In the genomic region with DNA sequence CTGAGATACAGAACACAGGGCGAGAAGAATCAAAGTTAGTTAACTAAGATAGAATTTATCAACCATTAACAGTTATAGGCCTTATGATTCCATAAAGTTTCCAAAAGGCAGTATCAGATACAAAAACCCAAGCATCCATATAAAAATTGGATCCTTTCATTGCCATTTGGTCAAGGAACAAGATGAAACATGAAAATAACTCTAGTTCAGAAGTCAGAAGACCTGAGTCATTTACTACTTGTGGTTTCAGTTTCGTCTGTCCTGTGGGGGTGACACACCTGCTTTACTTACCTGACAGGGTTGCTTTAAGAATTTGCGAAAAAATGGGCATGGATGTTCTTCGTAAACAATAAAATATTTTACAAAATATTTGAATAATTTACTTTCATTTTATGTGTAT, we compare ENCODE assay signal across 13 cellular contexts.
DNase-seq lines count a peak whose midpoint lies in the region; ATAC-seq and TF ChIP-seq lines count a peak whose summit lies in the region.
"Had no signal": no experiment of that assay in that cellular context is flagged by ENCODE, and none has a peak within 500 bp of the region (broad histone marks: within the 10 kb centered on the region; RNA-seq: fewer than 3 reads in every experiment).

No MANE protein-coding gene starts in this region.

- intact Hi-C loops in mammary epithelial cell (cut with micrococcal nuclease) = no loop called here

- H3K4me3 ChIP-seq in mammary epithelial cell (replicated peaks in 1 of 3; ENCODE audit: insufficient read depth in 1 of 3, low read depth in 2 of 3, low read length in 3 of 3) (no peak overlapping the region), osteoblast (ENCODE audit: insufficient read depth, low read length) (no peak overlapping the region), GM23248 (no peak overlapping the region)
- H3K4me3 ChIP-seq: suprapubic skin had no signal

- 51% methylated on average over 4 of the region's 4 CpGs for WGBS in mammary epithelial cell (ENCODE audit: low coverage, missing lambda C conversion rate)
- WGBS in GM23248 (ENCODE audit: low coverage in 1 of 2, low lambda C conversion rate in 2 of 2, missing lambda C conversion rate in 2 of 2), 2 experiments = 71 to 76% methylated on average over 4 of the region's 4 CpGs

- no peak for TF ChIP-seq CTCF in mammary epithelial cell (conservative IDR thresholded peaks at IDR 0.05 in 1 of 2, IDR thresholded peaks at IDR 0.05 in 1 of 2; ENCODE audit: extremely low read depth in 1 of 2, insufficient read depth in 1 of 2, low read depth in 1 of 2, low read length in 2 of 2)
- TF ChIP-seq CTCF in osteoblast (IDR thresholded peaks at IDR 0.05; ENCODE audit: extremely low read depth, low read depth, low read length) = no peak

- H3K4me1 ChIP-seq in mammary epithelial cell (ENCODE audit: insufficient read depth, low read length) (peaks cover 20% of the 10 kb centered on the region), osteoblast (ENCODE audit: insufficient read depth, low read length) (no peaks in the 10 kb centered on the region), GM23248 (ENCODE audit: insufficient read depth) (no peaks in the 10 kb centered on the region)
- H3K4me1 ChIP-seq: suprapubic skin had no signal

- H3K79me2 ChIP-seq in mammary epithelial cell (ENCODE audit: insufficient read depth, low read length) (no peaks in the 10 kb centered on the region), osteoblast (ENCODE audit: insufficient read depth, low read length) (no peaks in the 10 kb centered on the region), GM23248 (ENCODE audit: insufficient read depth) (no peaks in the 10 kb centered on the region)

- BruUV-seq in mammary epithelial cell (replicated peaks; lab: Mats Ljungman, UMichigan) = no TSS peak

- peak overlapping the region; percentile 70 for H3K27ac ChIP-seq in mammary epithelial cell (ENCODE audit: insufficient read depth, low read depth, low read length)
- H3K27ac ChIP-seq in osteoblast (ENCODE audit: low read depth, low read length) = no peak overlapping the region
- H3K27ac ChIP-seq in GM23248 = no peak overlapping the region
- H3K27ac ChIP-seq: C4-2B, suprapubic skin had no signal

- H3K27me3 ChIP-seq in mammary epithelial cell (ENCODE audit: insufficient read depth, low read length) (no peaks in the 10 kb centered on the region), osteoblast (ENCODE audit: insufficient read depth, low read length) (no peaks in the 10 kb centered on the region), GM23248 (replicated peaks; ENCODE audit: insufficient read depth) (no peaks in the 10 kb centered on the region)
- H3K27me3 ChIP-seq: suprapubic skin had no signal

- in situ Hi-C loops in mammary epithelial cell (cut with MboI; ENCODE audit: low sequenced_read_pairs in 2 of 2) (no loop called here), GM23248 (cut with MboI) (no loop called here)

- H4K20me1 ChIP-seq in mammary epithelial cell (ENCODE audit: insufficient read depth, low read length) (no peaks in the 10 kb centered on the region), osteoblast (ENCODE audit: insufficient read depth, low read length) (no peaks in the 10 kb centered on the region), GM23248 (ENCODE audit: insufficient read depth) (no peaks in the 10 kb centered on the region)

- H3K9me3 ChIP-seq in mammary epithelial cell (replicated peaks; ENCODE audit: insufficient read depth, low read length) (no peaks in the 10 kb centered on the region), osteoblast (ENCODE audit: low read depth, low read length) (no peaks in the 10 kb centered on the region), GM23248 (ENCODE audit: low read depth) (no peaks in the 10 kb centered on the region)
- H3K9me3 ChIP-seq: suprapubic skin had no signal

- no peaks in the 10 kb centered on the region for H3K9me2 ChIP-seq in GM23248 (ENCODE audit: insufficient read depth)

- H2AFZ ChIP-seq in mammary epithelial cell (ENCODE audit: low read depth, low read length) = peak overlapping the region; percentile 40
- H2AFZ ChIP-seq in osteoblast (ENCODE audit: low read length) = no peak overlapping the region
- H2AFZ ChIP-seq in GM23248 = no peak overlapping the region

- CTCF ChIA-PET in mammary epithelial cell (lab: Charles Lee; ENCODE audit: low non-redundant PET) = no interaction called here

- dilution Hi-C loops in mammary epithelial cell (cut with HindIII; ENCODE audit: low sequenced_read_pairs) = no loop called here

- H3K9ac ChIP-seq in mammary epithelial cell (ENCODE audit: insufficient read depth, low read length) = no peak overlapping the region
- H3K9ac ChIP-seq in GM23248 = no peak overlapping the region

- ATAC-seq in GM19023 (IDR thresholded peaks at IDR 0.05; ENCODE audit: unreplicated experiment) (peak; percentile 66), GM21723 (IDR thresholded peaks at IDR 0.05; ENCODE audit: unreplicated experiment) (peak; percentile 75), HG03108 (IDR thresholded peaks at IDR 0.05; ENCODE audit: unreplicated experiment) (peak; percentile 67)

- H3K4me2 ChIP-seq in mammary epithelial cell (ENCODE audit: insufficient read depth, low read depth, low read length) = peak overlapping the region; percentile 76
- no peak overlapping the region for H3K4me2 ChIP-seq in osteoblast (ENCODE audit: insufficient read depth, low read length)
- no peak overlapping the region for H3K4me2 ChIP-seq in GM23248 (ENCODE audit: unreplicated experiment)

- H3F3A ChIP-seq in GM23248 (ENCODE audit: insufficient read depth) = no peaks in the 10 kb centered on the region

- DNase-seq in mammary epithelial cell (peak; percentile 85), NCI-H187 (lab: John Stamatoyannopoulos, UW) (no peak), osteoblast (ENCODE audit: insufficient read length, low spot score, missing footprints) (no peak), GM23248 (no peak)
- DNase-seq in activated effector memory CD4-positive, alpha-beta T cell treated with Interleukin-2 at 50 U/mL for 16 hours = no peak
- DNase-seq: activated CD8-positive, alpha-beta memory T cell treated with anti-CD3 and anti-CD28 coated beads for 24 hours; NCI-H1436 treated with DMSO at 0.1 percent for 48 hours; posterior cingulate gyrus had no signal

- H3K36me3 ChIP-seq in mammary epithelial cell (ENCODE audit: insufficient read depth, low read length) = no peaks in the 10 kb centered on the region
- H3K36me3 ChIP-seq in osteoblast (ENCODE audit: insufficient read depth, low read length) = no peaks in the 10 kb centered on the region
- H3K36me3 ChIP-seq in GM23248 (ENCODE audit: low read depth) = no peaks in the 10 kb centered on the region
- H3K36me3 ChIP-seq: suprapubic skin had no signal
